Comparison of ENCODE assay signal across 1 cellular context in the genomic region with DNA sequence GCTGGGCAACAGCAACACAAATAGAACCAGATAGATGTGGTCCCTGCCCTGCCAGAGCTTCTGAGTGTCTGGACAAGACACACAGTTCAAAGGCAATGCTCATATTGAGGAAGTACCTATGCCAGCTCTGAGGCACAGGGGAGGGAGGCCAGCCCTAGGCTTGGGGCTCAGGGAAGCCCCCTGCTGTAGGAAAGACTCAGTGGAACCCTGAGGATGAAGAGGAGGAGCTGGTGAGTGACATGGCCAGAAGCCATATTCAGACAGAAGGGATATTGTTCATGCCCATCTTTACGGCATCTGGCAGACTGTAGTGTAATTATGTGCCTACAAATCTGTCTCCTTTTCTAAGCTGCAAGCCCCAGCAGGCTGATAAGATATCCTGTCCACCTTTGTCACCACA.
TF ChIP-seq lines count a peak whose summit lies in the region.

No MANE protein-coding gene starts in this region.

TF ChIP-seq in GM12878, 131 proteins besides CTCF, POLR2A, EP300 and RAD21 (continued from another document):
- TF ChIP-seq, protein P1, sequence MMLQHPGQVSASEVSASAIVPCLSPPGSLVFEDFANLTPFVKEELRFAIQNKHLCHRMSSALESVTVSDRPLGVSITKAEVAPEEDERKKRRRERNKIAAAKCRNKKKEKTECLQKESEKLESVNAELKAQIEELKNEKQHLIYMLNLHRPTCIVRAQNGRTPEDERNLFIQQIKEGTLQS (IDR thresholded peaks at IDR 0.05; ENCODE audit: borderline replicate concordance, extremely low read depth, low read depth, low read length) = no peak
- no peak for TF ChIP-seq FOXM1 (IDR thresholded peaks at IDR 0.05; ENCODE audit: low read depth, low read length)
- no peak for TF ChIP-seq SPI1 (IDR thresholded peaks at IDR 0.05; ENCODE audit: borderline replicate concordance, insufficient read depth, low read depth, low read length)
- TF ChIP-seq, protein P2, sequence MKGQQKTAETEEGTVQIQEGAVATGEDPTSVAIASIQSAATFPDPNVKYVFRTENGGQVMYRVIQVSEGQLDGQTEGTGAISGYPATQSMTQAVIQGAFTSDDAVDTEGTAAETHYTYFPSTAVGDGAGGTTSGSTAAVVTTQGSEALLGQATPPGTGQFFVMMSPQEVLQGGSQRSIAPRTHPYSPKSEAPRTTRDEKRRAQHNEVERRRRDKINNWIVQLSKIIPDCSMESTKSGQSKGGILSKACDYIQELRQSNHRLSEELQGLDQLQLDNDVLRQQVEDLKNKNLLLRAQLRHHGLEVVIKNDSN (IDR thresholded peaks at IDR 0.05; ENCODE audit: borderline replicate concordance, extremely low read length, insufficient read depth, low read depth, low read length) = no peak
